Comparison of ENCODE assay signal across 1 cellular context in the genomic region with DNA sequence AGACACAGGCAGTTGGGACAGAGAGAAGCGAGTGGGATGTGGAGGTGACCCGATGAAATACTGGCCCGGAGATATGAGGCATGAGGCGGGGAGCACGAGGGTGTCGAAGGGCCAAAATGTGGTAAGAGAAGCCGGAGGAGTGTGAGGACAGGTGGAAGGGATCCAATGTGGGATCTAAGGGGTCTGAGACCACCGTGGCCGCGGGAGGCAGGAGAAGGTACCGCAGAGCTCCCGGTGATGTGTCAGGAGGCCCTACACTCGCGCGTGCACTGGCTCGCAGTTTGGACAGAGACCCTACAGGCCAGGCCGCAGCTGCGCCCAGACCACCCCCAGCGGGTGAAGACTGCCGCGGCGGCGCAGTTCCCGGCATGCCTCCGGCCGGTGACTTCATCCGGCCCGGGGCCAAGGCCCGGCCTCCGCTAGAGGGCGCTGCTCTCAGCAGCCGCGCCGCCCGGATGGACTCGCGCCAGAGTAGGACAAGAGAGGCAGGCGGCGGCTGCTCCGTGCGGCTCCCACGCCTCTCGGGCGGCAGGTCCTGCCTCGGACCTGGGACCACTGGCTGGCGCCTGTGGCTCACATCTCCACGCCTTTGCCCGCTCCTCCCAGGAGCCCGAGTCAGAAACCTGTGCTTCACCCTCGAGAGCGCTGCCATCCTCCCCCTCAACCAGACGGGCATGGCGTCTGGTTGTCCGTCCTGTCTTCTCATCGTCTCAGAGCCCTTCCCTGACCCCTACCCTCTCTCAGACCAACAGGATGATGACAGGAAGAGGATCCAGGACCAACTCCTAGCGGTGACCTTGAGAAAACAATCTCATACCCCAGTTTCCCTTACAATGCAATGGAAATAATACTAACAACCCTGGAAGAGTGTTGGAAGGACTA.
TF ChIP-seq lines count a peak whose summit lies in the region.

No MANE protein-coding gene starts in this region.

TF ChIP-seq in HepG2, 621 proteins besides CTCF, POLR2A, EP300 and RAD21 (continued from another document and continues in another):
- TF ChIP-seq POLR2AphosphoS5 (IDR thresholded peaks at IDR 0.05; ENCODE audit: low read depth, low read length) (peak; percentile 71), JDP2 (CRISPR knock-in tag; IDR thresholded peaks at IDR 0.05; ENCODE audit: borderline replicate concordance) (no peak), NKX3-1 (CRISPR knock-in tag; IDR thresholded peaks at IDR 0.05) (no peak), KLF9 (CRISPR knock-in tag; IDR thresholded peaks at IDR 0.05; ENCODE audit: low read depth) (0 out of 2 replicates have a peak, but pooled peaks have one; percentile 47), ZNF138 (CRISPR knock-in tag; IDR thresholded peaks at IDR 0.05; ENCODE audit: low read depth) (peak; percentile 96; the same call in 1 of the 2 replicates), ZC3H13 (CRISPR knock-in tag; IDR thresholded peaks at IDR 0.05) (peak; percentile 78; the same call in 1 of the 2 replicates), ZNF547 (CRISPR knock-in tag; IDR thresholded peaks at IDR 0.05) (peak; percentile 86; the same call in 1 of the 2 replicates), BCL6 (CRISPR knock-in tag; IDR thresholded peaks at IDR 0.05) (0 out of 2 replicates have a peak, but pooled peaks have one; percentile 48), HOXA9 (CRISPR knock-in tag; IDR thresholded peaks at IDR 0.05; ENCODE audit: borderline replicate concordance) (no peak), ZNF569 (CRISPR knock-in tag; IDR thresholded peaks at IDR 0.05; ENCODE audit: borderline replicate concordance) (no peak), ARHGAP35 (CRISPR knock-in tag; IDR thresholded peaks at IDR 0.05; ENCODE audit: borderline replicate concordance) (no peak; the same call in 1 of the 2 replicates), RERE (CRISPR knock-in tag; IDR thresholded peaks at IDR 0.05; ENCODE audit: low read depth) (peak; percentile 59; the same call in 1 of the 2 replicates), KDM6A (CRISPR knock-in tag; IDR thresholded peaks at IDR 0.05; ENCODE audit: low read depth) (0 out of 2 replicates have a peak, but pooled peaks have one; percentile 24), ZNF30 (CRISPR knock-in tag; IDR thresholded peaks at IDR 0.05) (no peak), ZNF460 (CRISPR knock-in tag; IDR thresholded peaks at IDR 0.05; ENCODE audit: borderline replicate concordance) (no peak), CBX5 (CRISPR knock-in tag; IDR thresholded peaks at IDR 0.05; ENCODE audit: borderline replicate concordance) (no peak; the same call in 1 of the 2 replicates), CAMTA2 (CRISPR knock-in tag; IDR thresholded peaks at IDR 0.05; ENCODE audit: borderline replicate concordance) (peak; percentile 27; the same call in 1 of the 2 replicates), ZNF160 (CRISPR knock-in tag; IDR thresholded peaks at IDR 0.05) (peak; percentile 81), FUBP1 (CRISPR knock-in tag; IDR thresholded peaks at IDR 0.05; ENCODE audit: borderline replicate concordance) (no peak), ZNF597 (CRISPR knock-in tag; IDR thresholded peaks at IDR 0.05) (no peak), ZFX (CRISPR knock-in tag; IDR thresholded peaks at IDR 0.05; ENCODE audit: low read depth) (peak; percentile 96), MAFK (conservative IDR thresholded peaks at IDR 0.05 in 1 of 2, IDR thresholded peaks at IDR 0.05 in 1 of 2; ENCODE audit: low read length in 2 of 2) (no peak), WIZ (CRISPR knock-in tag; IDR thresholded peaks at IDR 0.05) (peak; percentile 69; the same call in 1 of the 2 replicates), ZNF281 (CRISPR knock-in tag; IDR thresholded peaks at IDR 0.05; ENCODE audit: borderline replicate concordance) (no peak), NR2F6 (IDR thresholded peaks at IDR 0.05) (peak; percentile 63), NR2F6 (CRISPR knock-in tag; IDR thresholded peaks at IDR 0.05) (peak; percentile 73), SP2 (CRISPR knock-in tag; IDR thresholded peaks at IDR 0.05) (peak; percentile 38; the same call in 1 of the 2 replicates), ZBTB44 (CRISPR knock-in tag; IDR thresholded peaks at IDR 0.05) (no peak), ZNF101 (CRISPR knock-in tag; IDR thresholded peaks at IDR 0.05; ENCODE audit: borderline replicate concordance, low read depth) (no peak), MYNN (CRISPR knock-in tag; IDR thresholded peaks at IDR 0.05; ENCODE audit: low read depth) (no peak), POGZ (CRISPR knock-in tag; IDR thresholded peaks at IDR 0.05) (peak; percentile 91)
- TF ChIP-seq, protein P1, sequence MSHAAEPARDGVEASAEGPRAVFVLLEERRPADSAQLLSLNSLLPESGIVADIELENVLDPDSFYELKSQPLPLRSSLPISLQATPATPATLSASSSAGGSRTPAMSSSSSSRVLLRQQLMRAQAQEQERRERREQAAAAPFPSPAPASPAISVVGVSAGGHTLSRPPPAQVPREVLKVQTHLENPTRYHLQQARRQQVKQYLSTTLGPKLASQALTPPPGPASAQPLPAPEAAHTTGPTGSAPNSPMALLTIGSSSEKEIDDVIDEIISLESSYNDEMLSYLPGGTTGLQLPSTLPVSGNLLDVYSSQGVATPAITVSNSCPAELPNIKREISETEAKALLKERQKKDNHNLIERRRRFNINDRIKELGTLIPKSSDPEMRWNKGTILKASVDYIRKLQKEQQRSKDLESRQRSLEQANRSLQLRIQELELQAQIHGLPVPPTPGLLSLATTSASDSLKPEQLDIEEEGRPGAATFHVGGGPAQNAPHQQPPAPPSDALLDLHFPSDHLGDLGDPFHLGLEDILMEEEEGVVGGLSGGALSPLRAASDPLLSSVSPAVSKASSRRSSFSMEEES (CRISPR knock-in tag; IDR thresholded peaks at IDR 0.05): no peak; the same call in 1 of the 2 replicates
- TF ChIP-seq, protein P2, sequence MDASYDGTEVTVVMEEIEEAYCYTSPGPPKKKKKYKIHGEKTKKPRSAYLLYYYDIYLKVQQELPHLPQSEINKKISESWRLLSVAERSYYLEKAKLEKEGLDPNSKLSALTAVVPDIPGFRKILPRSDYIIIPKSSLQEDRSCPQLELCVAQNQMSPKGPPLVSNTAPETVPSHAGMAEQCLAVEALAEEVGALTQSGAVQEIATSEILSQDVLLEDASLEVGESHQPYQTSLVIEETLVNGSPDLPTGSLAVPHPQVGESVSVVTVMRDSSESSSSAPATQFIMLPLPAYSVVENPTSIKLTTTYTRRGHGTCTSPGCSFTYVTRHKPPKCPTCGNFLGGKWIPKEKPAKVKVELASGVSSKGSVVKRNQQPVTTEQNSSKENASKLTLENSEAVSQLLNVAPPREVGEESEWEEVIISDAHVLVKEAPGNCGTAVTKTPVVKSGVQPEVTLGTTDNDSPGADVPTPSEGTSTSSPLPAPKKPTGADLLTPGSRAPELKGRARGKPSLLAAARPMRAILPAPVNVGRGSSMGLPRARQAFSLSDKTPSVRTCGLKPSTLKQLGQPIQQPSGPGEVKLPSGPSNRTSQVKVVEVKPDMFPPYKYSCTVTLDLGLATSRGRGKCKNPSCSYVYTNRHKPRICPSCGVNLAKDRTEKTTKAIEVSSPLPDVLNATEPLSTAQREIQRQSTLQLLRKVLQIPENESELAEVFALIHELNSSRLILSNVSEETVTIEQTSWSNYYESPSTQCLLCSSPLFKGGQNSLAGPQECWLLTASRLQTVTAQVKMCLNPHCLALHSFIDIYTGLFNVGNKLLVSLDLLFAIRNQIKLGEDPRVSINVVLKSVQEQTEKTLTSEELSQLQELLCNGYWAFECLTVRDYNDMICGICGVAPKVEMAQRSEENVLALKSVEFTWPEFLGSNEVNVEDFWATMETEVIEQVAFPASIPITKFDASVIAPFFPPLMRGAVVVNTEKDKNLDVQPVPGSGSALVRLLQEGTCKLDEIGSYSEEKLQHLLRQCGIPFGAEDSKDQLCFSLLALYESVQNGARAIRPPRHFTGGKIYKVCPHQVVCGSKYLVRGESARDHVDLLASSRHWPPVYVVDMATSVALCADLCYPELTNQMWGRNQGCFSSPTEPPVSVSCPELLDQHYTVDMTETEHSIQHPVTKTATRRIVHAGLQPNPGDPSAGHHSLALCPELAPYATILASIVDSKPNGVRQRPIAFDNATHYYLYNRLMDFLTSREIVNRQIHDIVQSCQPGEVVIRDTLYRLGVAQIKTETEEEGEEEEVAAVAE (CRISPR knock-in tag; IDR thresholded peaks at IDR 0.05; ENCODE audit: borderline replicate concordance): peak; percentile 44; the same call in 1 of the 2 replicates
